Comparison of ENCODE assay signal across 1 cellular context in the genomic region with DNA sequence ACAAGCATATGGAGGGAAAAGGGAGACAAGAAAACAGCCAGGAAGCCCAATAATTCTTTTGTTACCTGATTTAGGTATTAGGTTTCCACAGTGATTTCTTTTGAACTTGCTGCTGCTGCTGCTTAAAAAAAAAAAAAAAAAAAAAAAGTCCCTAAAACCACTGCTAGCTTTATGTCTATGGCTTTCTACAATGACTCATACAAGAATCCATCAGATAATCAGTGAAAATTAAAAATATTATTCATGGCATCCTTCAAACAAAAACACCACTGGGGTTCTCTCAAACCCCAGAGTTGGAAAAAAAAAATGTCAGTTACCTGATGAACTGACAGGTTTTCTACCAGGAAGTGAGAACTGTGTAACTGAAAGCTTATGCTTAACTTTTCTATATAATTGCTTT.
TF ChIP-seq lines count a peak whose summit lies in the region.

No MANE protein-coding gene starts in this region.

TF ChIP-seq in endothelial cell of umbilical vein, 7 proteins besides CTCF, POLR2A, EP300 and RAD21 (continued from another document):
- peak; percentile 61 for TF ChIP-seq FOS (IDR thresholded peaks at IDR 0.05; ENCODE audit: borderline replicate concordance, insufficient read depth, low read length)
